27 cellular contexts compared by ENCODE assay signal in genomic region chr18:42222557-42222956, GRCh38.
"Had no signal": no experiment of that assay in that cellular context is flagged by ENCODE, and none has a peak within 500 bp of the region (broad histone marks: within the 10 kb centered on the region; RNA-seq: fewer than 3 reads in every experiment).

No MANE protein-coding gene starts in this region.

- ATAC-seq: stimulated activated effector memory CD8-positive, alpha-beta T cell treated with anti-CD3 and anti-CD28 coated beads, Interleukin-12 subunit alpha, Interleukin-12 subunit beta, amount 100 ng/mL, for 72 hours; stimulated activated memory B cell treated with anti-CD40 and anti-IgM and Interleukin-4, amounts not matched to agents 10 μg/mL and 1 μg/mL and 100 μg/mL, for 72 hours; stimulated activated naive B cell treated with anti-CD40 and anti-IgM and Interleukin-4, amounts not matched to agents 10 μg/mL and 1 μg/mL and 100 μg/mL, for 72 hours; stimulated activated naive CD8-positive, alpha-beta T cell treated with anti-CD3 and anti-CD28 coated beads, Interleukin-15, amount 100 ng/mL, for 72 hours; stimulated activated naive CD8-positive, alpha-beta T cell treated with anti-CD3 and anti-CD28 coated beads, Interleukin-15, Interleukin-2, amounts not matched to agents 100 U/mL and 50 U/mL, for 24 hours; upper lobe of right lung had no signal

- H3K4me3 ChIP-seq: stomach, suprapubic skin, testis, thoracic aorta, thyroid gland, tibial artery, tibial nerve, transverse colon, upper lobe of left lung, upper lobe of right lung, uterus, vagina had no signal

- DNase-seq: stimulated activated CD4-positive, alpha-beta T cell treated with anti-CD3 and anti-CD28 coated beads, Interleukin-2, amount 100 ng/mL, for 48 hours; stimulated activated CD4-positive, alpha-beta T cell treated with anti-CD3 and anti-CD28 coated beads, Interleukin-4, amount 100 ng/mL, for 1 hour; stimulated activated CD4-positive, alpha-beta T cell treated with anti-CD3 and anti-CD28 coated beads, Interleukin-4, amount 100 ng/mL, for 24 hours; stimulated activated CD4-positive, alpha-beta T cell treated with anti-CD3 and anti-CD28 coated beads, Interleukin-4, amount 100 ng/mL, for 4 hours; stimulated activated CD8-positive, alpha-beta memory T cell treated with anti-CD3 and anti-CD28 coated beads, Interleukin-4, amount 100 ng/mL, for 48 hours; stimulated activated naive B cell treated with anti-CD40 and anti-IgM and Interleukin-4, amounts not matched to agents 10 μg/mL and 1 μg/mL and 100 μg/mL, for 72 hours; stimulated activated naive CD4-positive, alpha-beta T cell; stimulated activated naive CD4-positive, alpha-beta T cell treated with Interleukin-2 at 50 U/mL for 16 hours; stimulated activated naive CD8-positive, alpha-beta T cell treated with anti-CD3 and anti-CD28 coated beads, Interleukin-15, amount 100 ng/mL, for 72 hours; stimulated activated naive CD8-positive, alpha-beta T cell treated with anti-CD3 and anti-CD28 coated beads, Interleukin-15, Interleukin-2, amounts not matched to agents 100 U/mL and 50 U/mL, for 24 hours; stomach; substantia nigra; testis; thyroid gland; tibial artery; transverse colon; trophoblast cell; upper lobe of left lung; upper lobe of right lung; uterus had no signal

- H3K27me3 ChIP-seq: stomach, suprapubic skin, testis, thyroid gland, tibial artery, tibial nerve, transverse colon, upper lobe of left lung, upper lobe of right lung, uterus, vagina had no signal

- H3K9me3 ChIP-seq: testis, thoracic aorta, thyroid gland, tibial artery, tibial nerve, transverse colon, upper lobe of left lung, upper lobe of right lung, uterus, vagina had no signal

- H3K36me3 ChIP-seq: stomach, suprapubic skin, thoracic aorta, thyroid gland, tibial artery, tibial nerve, transverse colon, upper lobe of left lung, upper lobe of right lung, uterus, vagina had no signal

- H3K4me1 ChIP-seq: stomach, suprapubic skin, testis, thyroid gland, tibial artery, tibial nerve, transverse colon, upper lobe of left lung, upper lobe of right lung, uterus, vagina had no signal

- H3K27ac ChIP-seq: stomach, suprapubic skin, testis, thoracic aorta, thyroid gland, tibial artery, tibial nerve, transverse colon, upper lobe of left lung, upper lobe of right lung, uterus, vagina had no signal

- FAIRE-seq: urothelium cell line had no signal
